In the genomic region with DNA sequence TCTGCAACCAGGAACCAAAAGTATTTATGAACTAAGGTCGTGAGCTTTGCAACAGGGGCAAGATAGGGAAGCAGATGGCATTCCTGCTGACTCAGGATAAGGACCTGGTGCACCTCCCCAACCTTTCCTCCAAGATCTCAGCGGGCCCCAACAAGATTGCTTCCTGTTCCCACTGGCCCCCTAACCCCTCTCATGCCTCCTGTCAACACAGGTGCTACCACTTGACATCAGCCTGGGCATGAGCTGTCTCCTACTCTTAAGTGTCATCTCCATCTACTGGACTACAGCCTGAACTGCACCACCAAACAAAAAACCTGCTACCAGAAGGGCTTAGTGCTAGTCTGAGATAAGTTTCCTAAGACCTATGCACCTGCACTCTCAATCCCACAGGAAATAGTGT, we compare ENCODE assay signal across 9 cellular contexts. TPM values are rescaled to one million over a fixed set of nuclear protein-coding genes. Genes with fewer than 3 reads are reported as not detected.
A peak's percentile ranks its signal among the peaks of the same experiment; 100 is the strongest.
DNase-seq lines count a peak whose midpoint lies in the region; ATAC-seq and TF ChIP-seq lines count a peak whose summit lies in the region.
"Had no signal": no experiment of that assay in that cellular context is flagged by ENCODE, and none has a peak within 500 bp of the region (broad histone marks: within the 10 kb centered on the region; RNA-seq: fewer than 3 reads in every experiment).

No MANE protein-coding gene starts in this region.

- no peak overlapping the region for H3K4me3 Mint-ChIP-seq in activated CD8-positive, alpha-beta memory T cell treated with anti-CD3 and anti-CD28 coated beads, Interleukin-2, amount 10 ng/mL, durations not matched to agents 7 days and 5 days
- no peak overlapping the region for H3K4me3 Mint-ChIP-seq in WTC11
- H3K4me3 Mint-ChIP-seq: brain had no signal

- H3K4me1 Mint-ChIP-seq in activated CD8-positive, alpha-beta memory T cell treated with anti-CD3 and anti-CD28 coated beads, Interleukin-2, amount 10 ng/mL, durations not matched to agents 7 days and 5 days = peaks cover 2% of the 10 kb centered on the region
- peaks cover 16% of the 10 kb centered on the region for H3K4me1 Mint-ChIP-seq in WTC11
- H3K4me1 Mint-ChIP-seq: brain had no signal

- H3K27ac Mint-ChIP-seq in activated CD8-positive, alpha-beta memory T cell treated with anti-CD3 and anti-CD28 coated beads, Interleukin-2, amount 10 ng/mL, durations not matched to agents 7 days and 5 days = no peak overlapping the region
- H3K27ac Mint-ChIP-seq in WTC11 = no peak overlapping the region
- H3K27ac Mint-ChIP-seq: brain had no signal

- peak; percentile 61 for TF ChIP-seq CTCF in WTC11 (IDR thresholded peaks at IDR 0.05)

- CTCF ChIA-PET in activated CD8-positive, alpha-beta memory T cell treated with anti-CD3 and anti-CD28 coated beads, Interleukin-2, amount 10 ng/mL, durations not matched to agents 7 days and 5 days (lab: Charles Lee) = interaction anchor here (0.8 to 2.5 kb wide), 6 partner anchors 53 to 689 kb away, joined by 3 to 10 read pairs (median 4); no protein-coding TSS in a partner anchor
- CTCF ChIA-PET in WTC11 (lab: Charles Lee) = interaction anchor here (0.6 to 1.6 kb wide), 12 partner anchors 9 to 480 kb away, joined by 3 to 8 read pairs (median 4); a partner anchor contains a TSS

- ATAC-seq in activated CD8-positive, alpha-beta memory T cell treated with anti-CD3 and anti-CD28 coated beads, Interleukin-2, amount 10 ng/mL, durations not matched to agents 7 days and 5 days = peak; percentile 76
- peak; percentile 98 for ATAC-seq in WTC11
- no peak for ATAC-seq in HG03571 (IDR thresholded peaks at IDR 0.05; ENCODE audit: unreplicated experiment)
- ATAC-seq in HG02885 (IDR thresholded peaks at IDR 0.05; ENCODE audit: poor library complexity, unreplicated experiment) = no peak
- no peak for ATAC-seq in HG03135 (IDR thresholded peaks at IDR 0.05; ENCODE audit: unreplicated experiment)

- DNase-seq in activated CD8-positive, alpha-beta memory T cell treated with anti-CD3 and anti-CD28 coated beads, Interleukin-2, amount 10 ng/mL, durations not matched to agents 7 days and 5 days = peak; percentile 59
- DNase-seq in activated CD8-positive, alpha-beta memory T cell treated with anti-CD3 and anti-CD28 coated beads, Interleukin-2, amount 50 U/mL, for 48 hours = no peak
- DNase-seq in M059J (ENCODE audit: low read depth) = peak; percentile 20
- DNase-seq in WTC11 (ENCODE audit: low spot score) = peak; percentile 65
- peak; percentile 67 for DNase-seq in islet precursor cell

- POLR2A ChIA-PET in WTC11 (lab: Charles Lee) = interaction anchor here (0.6 kb wide), 1 partner anchor 208 kb away, joined by 6 read pairs; a partner anchor contains a TSS

- peaks cover 15% of the 10 kb centered on the region for H3K9me3 Mint-ChIP-seq in activated CD8-positive, alpha-beta memory T cell treated with anti-CD3 and anti-CD28 coated beads, Interleukin-2, amount 10 ng/mL, durations not matched to agents 7 days and 5 days (ENCODE audit: low read depth)
- peaks cover 27% of the 10 kb centered on the region for H3K9me3 Mint-ChIP-seq in WTC11

- peaks cover 62% of the 10 kb centered on the region for H3K36me3 Mint-ChIP-seq in activated CD8-positive, alpha-beta memory T cell treated with anti-CD3 and anti-CD28 coated beads, Interleukin-2, amount 10 ng/mL, durations not matched to agents 7 days and 5 days
- H3K36me3 Mint-ChIP-seq in WTC11 = peaks cover 32% of the 10 kb centered on the region

- no peaks in the 10 kb centered on the region for H3K27me3 Mint-ChIP-seq in activated CD8-positive, alpha-beta memory T cell treated with anti-CD3 and anti-CD28 coated beads, Interleukin-2, amount 10 ng/mL, durations not matched to agents 7 days and 5 days
- no peaks in the 10 kb centered on the region; the same call in 1 of the 2 replicates for H3K27me3 Mint-ChIP-seq in WTC11 (ENCODE audit: low read depth)
- H3K27me3 Mint-ChIP-seq: brain had no signal

TF ChIP-seq in WTC11, 78 proteins besides CTCF, POLR2A, EP300 and RAD21 (continues in another document):
- TF ChIP-seq EMX1 (CRISPR knock-in tag; IDR thresholded peaks at IDR 0.05) (no peak), ATF1 (CRISPR knock-in tag; IDR thresholded peaks at IDR 0.05) (no peak), SMAD3 (CRISPR knock-in tag; IDR thresholded peaks at IDR 0.05; ENCODE audit: borderline replicate concordance) (no peak)
- TF ChIP-seq, protein P1, sequence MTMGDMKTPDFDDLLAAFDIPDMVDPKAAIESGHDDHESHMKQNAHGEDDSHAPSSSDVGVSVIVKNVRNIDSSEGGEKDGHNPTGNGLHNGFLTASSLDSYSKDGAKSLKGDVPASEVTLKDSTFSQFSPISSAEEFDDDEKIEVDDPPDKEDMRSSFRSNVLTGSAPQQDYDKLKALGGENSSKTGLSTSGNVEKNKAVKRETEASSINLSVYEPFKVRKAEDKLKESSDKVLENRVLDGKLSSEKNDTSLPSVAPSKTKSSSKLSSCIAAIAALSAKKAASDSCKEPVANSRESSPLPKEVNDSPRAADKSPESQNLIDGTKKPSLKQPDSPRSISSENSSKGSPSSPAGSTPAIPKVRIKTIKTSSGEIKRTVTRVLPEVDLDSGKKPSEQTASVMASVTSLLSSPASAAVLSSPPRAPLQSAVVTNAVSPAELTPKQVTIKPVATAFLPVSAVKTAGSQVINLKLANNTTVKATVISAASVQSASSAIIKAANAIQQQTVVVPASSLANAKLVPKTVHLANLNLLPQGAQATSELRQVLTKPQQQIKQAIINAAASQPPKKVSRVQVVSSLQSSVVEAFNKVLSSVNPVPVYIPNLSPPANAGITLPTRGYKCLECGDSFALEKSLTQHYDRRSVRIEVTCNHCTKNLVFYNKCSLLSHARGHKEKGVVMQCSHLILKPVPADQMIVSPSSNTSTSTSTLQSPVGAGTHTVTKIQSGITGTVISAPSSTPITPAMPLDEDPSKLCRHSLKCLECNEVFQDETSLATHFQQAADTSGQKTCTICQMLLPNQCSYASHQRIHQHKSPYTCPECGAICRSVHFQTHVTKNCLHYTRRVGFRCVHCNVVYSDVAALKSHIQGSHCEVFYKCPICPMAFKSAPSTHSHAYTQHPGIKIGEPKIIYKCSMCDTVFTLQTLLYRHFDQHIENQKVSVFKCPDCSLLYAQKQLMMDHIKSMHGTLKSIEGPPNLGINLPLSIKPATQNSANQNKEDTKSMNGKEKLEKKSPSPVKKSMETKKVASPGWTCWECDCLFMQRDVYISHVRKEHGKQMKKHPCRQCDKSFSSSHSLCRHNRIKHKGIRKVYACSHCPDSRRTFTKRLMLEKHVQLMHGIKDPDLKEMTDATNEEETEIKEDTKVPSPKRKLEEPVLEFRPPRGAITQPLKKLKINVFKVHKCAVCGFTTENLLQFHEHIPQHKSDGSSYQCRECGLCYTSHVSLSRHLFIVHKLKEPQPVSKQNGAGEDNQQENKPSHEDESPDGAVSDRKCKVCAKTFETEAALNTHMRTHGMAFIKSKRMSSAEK (CRISPR knock-in tag; IDR thresholded peaks at IDR 0.05; ENCODE audit: borderline replicate concordance) = no peak
- TF ChIP-seq, protein P2, sequence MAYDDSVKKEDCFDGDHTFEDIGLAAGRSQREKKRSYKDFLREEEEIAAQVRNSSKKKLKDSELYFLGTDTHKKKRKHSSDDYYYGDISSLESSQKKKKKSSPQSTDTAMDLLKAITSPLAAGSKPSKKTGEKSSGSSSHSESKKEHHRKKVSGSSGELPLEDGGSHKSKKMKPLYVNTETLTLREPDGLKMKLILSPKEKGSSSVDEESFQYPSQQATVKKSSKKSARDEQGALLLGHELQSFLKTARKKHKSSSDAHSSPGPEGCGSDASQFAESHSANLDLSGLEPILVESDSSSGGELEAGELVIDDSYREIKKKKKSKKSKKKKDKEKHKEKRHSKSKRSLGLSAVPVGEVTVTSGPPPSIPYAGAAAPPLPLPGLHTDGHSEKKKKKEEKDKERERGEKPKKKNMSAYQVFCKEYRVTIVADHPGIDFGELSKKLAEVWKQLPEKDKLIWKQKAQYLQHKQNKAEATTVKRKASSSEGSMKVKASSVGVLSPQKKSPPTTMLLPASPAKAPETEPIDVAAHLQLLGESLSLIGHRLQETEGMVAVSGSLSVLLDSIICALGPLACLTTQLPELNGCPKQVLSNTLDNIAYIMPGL (CRISPR knock-in tag; IDR thresholded peaks at IDR 0.05) = no peak
- TF ChIP-seq, protein P3, sequence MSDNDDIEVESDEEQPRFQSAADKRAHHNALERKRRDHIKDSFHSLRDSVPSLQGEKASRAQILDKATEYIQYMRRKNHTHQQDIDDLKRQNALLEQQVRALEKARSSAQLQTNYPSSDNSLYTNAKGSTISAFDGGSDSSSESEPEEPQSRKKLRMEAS (CRISPR knock-in tag; IDR thresholded peaks at IDR 0.05) = no peak
- TF ChIP-seq, protein P4, sequence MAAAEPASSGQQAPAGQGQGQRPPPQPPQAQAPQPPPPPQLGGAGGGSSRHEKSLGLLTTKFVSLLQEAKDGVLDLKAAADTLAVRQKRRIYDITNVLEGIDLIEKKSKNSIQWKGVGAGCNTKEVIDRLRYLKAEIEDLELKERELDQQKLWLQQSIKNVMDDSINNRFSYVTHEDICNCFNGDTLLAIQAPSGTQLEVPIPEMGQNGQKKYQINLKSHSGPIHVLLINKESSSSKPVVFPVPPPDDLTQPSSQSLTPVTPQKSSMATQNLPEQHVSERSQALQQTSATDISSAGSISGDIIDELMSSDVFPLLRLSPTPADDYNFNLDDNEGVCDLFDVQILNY (CRISPR knock-in tag; IDR thresholded peaks at IDR 0.05) = no peak
- TF ChIP-seq, protein P5, sequence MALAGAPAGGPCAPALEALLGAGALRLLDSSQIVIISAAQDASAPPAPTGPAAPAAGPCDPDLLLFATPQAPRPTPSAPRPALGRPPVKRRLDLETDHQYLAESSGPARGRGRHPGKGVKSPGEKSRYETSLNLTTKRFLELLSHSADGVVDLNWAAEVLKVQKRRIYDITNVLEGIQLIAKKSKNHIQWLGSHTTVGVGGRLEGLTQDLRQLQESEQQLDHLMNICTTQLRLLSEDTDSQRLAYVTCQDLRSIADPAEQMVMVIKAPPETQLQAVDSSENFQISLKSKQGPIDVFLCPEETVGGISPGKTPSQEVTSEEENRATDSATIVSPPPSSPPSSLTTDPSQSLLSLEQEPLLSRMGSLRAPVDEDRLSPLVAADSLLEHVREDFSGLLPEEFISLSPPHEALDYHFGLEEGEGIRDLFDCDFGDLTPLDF (CRISPR knock-in tag; IDR thresholded peaks at IDR 0.05) = no peak

RNA-seq across cellular contexts. Expression of a gene that starts 32.7 kb away (rescaled TPM):
- total RNA-seq in activated CD8-positive, alpha-beta memory T cell treated with anti-CD3 and anti-CD28 coated beads, Interleukin-2, amount 10 ng/mL, durations not matched to agents 7 days and 5 days = 10 to 100 TPM; 42.7 to 51.8 TPM
- total RNA-seq in M059J (2014; rRNA removed; shearing (Covaris generic)) = 37.2 and 37.8 TPM in 2 replicates
- 45.0 to 46.3 TPM (median 45.1 TPM) in 3 replicates for total RNA-seq in WTC11 (2021)

RNA-seq across cellular contexts. Expression of a gene that starts 33.0 kb away (rescaled TPM):
- under 1 TPM; 0.16 to 0.53 TPM for total RNA-seq in activated CD8-positive, alpha-beta memory T cell treated with anti-CD3 and anti-CD28 coated beads, Interleukin-2, amount 10 ng/mL, durations not matched to agents 7 days and 5 days
- total RNA-seq in M059J (2014; rRNA removed; shearing (Covaris generic)) = not detected in 2 replicates
- 0.25 to 0.50 TPM (median 0.37 TPM) in 3 replicates for total RNA-seq in WTC11 (2021)

Comparison
In these comparisons a context has a peak if more than half of its experiments do, and no peak if none do; other contexts are left out.
1. ATAC-seq: peak in activated CD8-positive, alpha-beta memory T cell treated with anti-CD3 and anti-CD28 coated beads, Interleukin-2, amount 10 ng/mL, durations not matched to agents 7 days and 5 days (single experiment) and WTC11 (single experiment); none in HG03571 (single experiment), HG02885 (single experiment) and HG03135 (single experiment).